In the genomic region with DNA sequence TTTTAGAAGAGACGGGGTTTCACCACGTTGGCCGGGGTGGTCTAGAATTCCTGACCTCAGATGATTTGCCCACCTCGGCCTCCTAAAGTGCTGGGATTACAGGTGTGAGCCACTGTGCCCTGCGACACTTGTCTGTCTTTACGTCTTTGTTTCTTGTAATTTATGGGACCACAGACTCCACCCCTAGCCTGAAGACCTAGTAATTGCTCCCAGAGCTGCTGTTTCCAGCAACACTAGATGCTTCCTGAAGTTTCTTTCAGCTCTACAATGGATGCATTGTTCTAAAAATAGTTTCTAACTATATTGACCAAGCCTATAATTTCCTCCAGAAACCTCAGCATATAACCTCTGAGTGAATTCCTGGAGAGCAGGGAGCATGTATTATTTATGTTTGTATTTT, we compare ENCODE assay signal across 12 cellular contexts. TPM values are rescaled to one million over a fixed set of nuclear protein-coding genes. Genes with fewer than 3 reads are reported as not detected.
DNase-seq lines count a peak whose midpoint lies in the region; ATAC-seq, FAIRE-seq and TF ChIP-seq lines count a peak whose summit lies in the region.
"Had no signal": no experiment of that assay in that cellular context is flagged by ENCODE, and none has a peak within 500 bp of the region (broad histone marks: within the 10 kb centered on the region; RNA-seq: fewer than 3 reads in every experiment).

No MANE protein-coding gene starts in this region.

- H3K4me3 ChIP-seq in small intestine (ENCODE audit: low read depth in 1 of 2, low read length in 2 of 2) = no peak overlapping the region
- H3K4me3 ChIP-seq in psoas muscle = no peak overlapping the region
- H3K4me3 ChIP-seq: skin epidermis had no signal

- intact Hi-C loops in psoas muscle (cut with DNase I) = no loop called here

- H3K9me3 ChIP-seq in small intestine (ENCODE audit: control insufficient read depth, low read depth) = no peaks in the 10 kb centered on the region
- no peaks in the 10 kb centered on the region for H3K9me3 ChIP-seq in psoas muscle

- CTCF ChIA-PET in HEK293T (lab: Yijun Ruan, JAX) = interaction anchor here (0.6 to 1.3 kb wide), 2 partner anchors 13 to 1372 kb away, joined by 3 to 5 read pairs; no protein-coding TSS in a partner anchor

- H3K27me3 ChIP-seq in small intestine (ENCODE audit: control insufficient read depth in 2 of 2, insufficient read depth in 2 of 2, low read length in 2 of 2) (no peaks in the 10 kb centered on the region), psoas muscle (ENCODE audit: insufficient read depth in 3 of 3, low read length in 2 of 3) (no peaks in the 10 kb centered on the region)

- peaks cover 3% of the 10 kb centered on the region in 2 donors for H3K36me3 ChIP-seq in small intestine (ENCODE audit: control insufficient read depth in 2 of 2, insufficient read depth in 2 of 2, low read length in 2 of 2)
- no peaks in the 10 kb centered on the region for H3K36me3 ChIP-seq in psoas muscle (ENCODE audit: insufficient read depth in 1 of 2, low read depth in 1 of 2)

- peaks cover 3 to 4% of the 10 kb centered on the region in 2 donors for H3K4me1 ChIP-seq in small intestine (ENCODE audit: control insufficient read depth in 2 of 2, insufficient read depth in 1 of 2, low read depth in 1 of 2, low read length in 1 of 2)
- H3K4me1 ChIP-seq in psoas muscle = no peaks in the 10 kb centered on the region

- WGBS in small intestine, 3 donors = 12 to 38% (median 31%) methylated on average over 6 of the region's 6 CpGs
- 47 to 55% (median 48%) methylated on average over 6 of the region's 6 CpGs for WGBS in psoas muscle, 3 donors

- FAIRE-seq in small intestine (lab: Jason Lieb, UNC) = no peak

- POLR2A ChIA-PET in HEK293T (lab: Yijun Ruan, JAX) = no interaction called here

- ATAC-seq in HG03045 (IDR thresholded peaks at IDR 0.05; ENCODE audit: unreplicated experiment) = no peak
- ATAC-seq in psoas muscle = no peak

- no peak for DNase-seq in HEK293T (ENCODE audit: extremely low spot score)
- peak; percentile 64 for DNase-seq in NCI-H526 treated with DMSO at 0.1 percent for 48 hours (lab: John Stamatoyannopoulos, UW)
- DNase-seq in foreskin melanocyte = peak; percentile 65
- peak; percentile 40 for DNase-seq in small intestine
- no peak for DNase-seq in activated CD4-positive, alpha-beta T cell treated with anti-CD3 and anti-CD28 coated beads, Interleukin-2, amount 50 U/mL, for 4 hours
- DNase-seq in stimulated activated CD4-positive, alpha-beta T cell treated with anti-CD3 and anti-CD28 coated beads, Interleukin-1b, Interleukin-23, amount 100 ng/mL, for 48 hours = no peak
- no peak for DNase-seq in psoas muscle
- DNase-seq: DMS153, KG1, NCI-H446 treated with DMSO at 0.1 percent for 48 hours had no signal

- TF ChIP-seq CTCF in psoas muscle (IDR thresholded peaks at IDR 0.05) = no peak

- peak overlapping the region in 1 of 2 donors; percentile 16 for H3K27ac ChIP-seq in small intestine (ENCODE audit: low read depth in 1 of 2, low read length in 1 of 2)
- no peak overlapping the region for H3K27ac ChIP-seq in psoas muscle

TF ChIP-seq in HEK293T, 16 proteins besides CTCF, POLR2A, EP300 and RAD21:
- TF ChIP-seq PKNOX1 (IDR thresholded peaks at IDR 0.05) (peak; percentile 83), TARDBP (IDR thresholded peaks at IDR 0.05) (no peak)

RNA-seq across cellular contexts. Expression of gene GCNT1, which starts 13.9 kb away (rescaled TPM):
- polyA plus RNA-seq in small intestine (10 to 100 TPM in 2 of 3 donors, 1 to 10 TPM in 1; 7.0 to 43.2 (median 19.7) TPM), psoas muscle (under 1 TPM; 0.11 to 0.27 (median 0.22) TPM)
- total RNA-seq in psoas muscle = 1 to 10 TPM; 1.1 to 2.6 (median 1.6) TPM

Comparison
In these comparisons a context has a peak if more than half of its experiments do, and no peak if none do; other contexts are left out.
1. DNase-seq: peak in NCI-H526 treated with DMSO at 0.1 percent for 48 hours (single experiment), foreskin melanocyte (single experiment) and small intestine (single experiment); none in HEK293T (single experiment), activated CD4-positive, alpha-beta T cell treated with anti-CD3 and anti-CD28 coated beads, Interleukin-2, amount 50 U/mL, for 4 hours (0 of 2), stimulated activated CD4-positive, alpha-beta T cell treated with anti-CD3 and anti-CD28 coated beads, Interleukin-1b, Interleukin-23, amount 100 ng/mL, for 48 hours (single experiment) and psoas muscle (0 of 2).
2. RNA of gene GCNT1, which starts 13.9 kb away (polyA plus RNA-seq): 7.0 to 43.2 TPM in small intestine; 0.11 to 0.27 TPM in psoas muscle; every median in the first group is over 4 times any median in the second.